ENCODE assay signal across 1 cellular context in genomic region chr17:8490256-8491023, GRCh38.
TF ChIP-seq lines count a peak whose summit lies in the region.

No MANE protein-coding gene starts in this region.

TF ChIP-seq in GM23338, 12 proteins besides CTCF, POLR2A, EP300 and RAD21 (continued from another document):
- TF ChIP-seq REST (IDR thresholded peaks at IDR 0.05; ENCODE audit: unreplicated experiment) (no peak), NANOG (IDR thresholded peaks at IDR 0.05; ENCODE audit: borderline replicate concordance) (no peak), CREB1 (CRISPR knock-in tag; IDR thresholded peaks at IDR 0.05; ENCODE audit: low read depth) (no peak), POLR2AphosphoS5 (IDR thresholded peaks at IDR 0.05; ENCODE audit: low read depth) (no peak), ZNF114 (CRISPR knock-in tag; IDR thresholded peaks at IDR 0.05) (no peak)
